16 cellular contexts compared by ENCODE assay signal in genomic region chr18:68083131-68083530, GRCh38.
DNase-seq lines count a peak whose midpoint lies in the region; ATAC-seq and TF ChIP-seq lines count a peak whose summit lies in the region.
"Had no signal": no experiment of that assay in that cellular context is flagged by ENCODE, and none has a peak within 500 bp of the region (broad histone marks: within the 10 kb centered on the region; RNA-seq: fewer than 3 reads in every experiment).

No MANE protein-coding gene starts in this region.

- no peaks in the 10 kb centered on the region for H3F3A ChIP-seq in PC-3 (ENCODE audit: low read length, unreplicated experiment)

- no peak overlapping the region for H3K4me3 ChIP-seq in breast epithelium
- H3K4me3 ChIP-seq in PC-3 (ENCODE audit: low read length): no peak overlapping the region

- DNase-seq in MCF 10A (ENCODE audit: unreplicated experiment) (peak; percentile 1), breast epithelium (ENCODE audit: low spot score in 2 of 2) (no peak), brain pericyte (ENCODE audit: low read depth, low spot score) (peak; percentile 78), iris pigment epithelial cell (ENCODE audit: low read depth) (peak; percentile 85), PC-3 (no peak), NCI-H1105 (lab: John Stamatoyannopoulos, UW) (no peak), substantia nigra (lab: John Stamatoyannopoulos, UW) (no peak)
- no peak for DNase-seq in activated CD8-positive, alpha-beta memory T cell treated with anti-CD3 and anti-CD28 coated beads, Interleukin-2, amount 10 ng/mL, durations not matched to agents 7 days and 5 days
- DNase-seq: 8988T; activated CD8-positive, alpha-beta memory T cell treated with anti-CD3 and anti-CD28 coated beads for 24 hours; activated effector memory CD4-positive, alpha-beta T cell treated with Interleukin-2 at 50 U/mL for 16 hours; Calu3; NCI-H2029 treated with DMSO at 0.1 percent for 48 hours; nephron progenitor cell; stimulated activated naive CD8-positive, alpha-beta T cell treated with anti-CD3 and anti-CD28 coated beads, Interleukin-15, Interleukin-2, amounts not matched to agents 100 U/mL and 50 U/mL, for 24 hours had no signal

- H4K20me1 ChIP-seq in PC-3 (ENCODE audit: low read length): no peaks in the 10 kb centered on the region

- TF ChIP-seq CTCF in MCF 10A (IDR thresholded peaks at IDR 0.05; ENCODE audit: unreplicated experiment): no peak
- no peak for TF ChIP-seq CTCF in breast epithelium (IDR thresholded peaks at IDR 0.05)
- TF ChIP-seq CTCF in PC-3 (conservative IDR thresholded peaks at IDR 0.05; ENCODE audit: low read depth, low read length): no peak

- no peaks in the 10 kb centered on the region for H3K36me3 Mint-ChIP-seq in MCF 10A (ENCODE audit: insufficient read depth, unreplicated experiment)
- no peaks in the 10 kb centered on the region for H3K36me3 Mint-ChIP-seq in activated CD8-positive, alpha-beta memory T cell treated with anti-CD3 and anti-CD28 coated beads, Interleukin-2, amount 10 ng/mL, durations not matched to agents 7 days and 5 days

- H3K4me1 ChIP-seq in breast epithelium (no peaks in the 10 kb centered on the region), PC-3 (ENCODE audit: insufficient read depth, low read length) (no peaks in the 10 kb centered on the region)

- no peaks in the 10 kb centered on the region for H3K9me2 ChIP-seq in PC-3 (replicated peaks; ENCODE audit: low read length)

- no peak overlapping the region for H2AFZ ChIP-seq in PC-3 (ENCODE audit: low read length)

- no peak for TF ChIP-seq POLR2A in breast epithelium (IDR thresholded peaks at IDR 0.05)

- intact Hi-C loops in MCF 10A (cut with micrococcal nuclease) (no loop called here), breast epithelium (cut with DNase I; ENCODE audit: low total_unique reads) (no loop called here), PC-3 (cut with micrococcal nuclease) (no loop called here)

- no peaks in the 10 kb centered on the region for H3K9me3 Mint-ChIP-seq in MCF 10A (ENCODE audit: unreplicated experiment)
- H3K9me3 Mint-ChIP-seq in activated CD8-positive, alpha-beta memory T cell treated with anti-CD3 and anti-CD28 coated beads, Interleukin-2, amount 10 ng/mL, durations not matched to agents 7 days and 5 days (ENCODE audit: low read depth): no peaks in the 10 kb centered on the region
- H3K9me3 Mint-ChIP-seq: nephron progenitor cell had no signal

- CTCF ChIA-PET in MCF 10A (lab: Yijun Ruan, JAX): no interaction called here
- CTCF ChIA-PET in PC-3 (lab: Charles Lee): no interaction called here
- CTCF ChIA-PET in activated CD8-positive, alpha-beta memory T cell treated with anti-CD3 and anti-CD28 coated beads, Interleukin-2, amount 10 ng/mL, durations not matched to agents 7 days and 5 days (lab: Charles Lee): no interaction called here

- H3K27me3 ChIP-seq in breast epithelium (no peaks in the 10 kb centered on the region), PC-3 (ENCODE audit: low read length) (no peaks in the 10 kb centered on the region)

- no peak overlapping the region for H3K27ac Mint-ChIP-seq in MCF 10A (ENCODE audit: low read depth, unreplicated experiment)
- no peak overlapping the region for H3K27ac Mint-ChIP-seq in activated CD8-positive, alpha-beta memory T cell treated with anti-CD3 and anti-CD28 coated beads, Interleukin-2, amount 10 ng/mL, durations not matched to agents 7 days and 5 days
- H3K27ac Mint-ChIP-seq: nephron progenitor cell had no signal

- H3K79me2 ChIP-seq in PC-3 (ENCODE audit: low read length): no peaks in the 10 kb centered on the region

- H3K4me3 Mint-ChIP-seq in MCF 10A (ENCODE audit: unreplicated experiment): no peak overlapping the region
- H3K4me3 Mint-ChIP-seq in activated CD8-positive, alpha-beta memory T cell treated with anti-CD3 and anti-CD28 coated beads, Interleukin-2, amount 10 ng/mL, durations not matched to agents 7 days and 5 days: no peak overlapping the region
- H3K4me3 Mint-ChIP-seq: nephron progenitor cell had no signal

- no peak overlapping the region for H3K4me2 ChIP-seq in PC-3 (ENCODE audit: low read length)

- H3K9ac ChIP-seq in PC-3 (ENCODE audit: low read length): no peak overlapping the region

- H3K36me3 ChIP-seq in breast epithelium (no peaks in the 10 kb centered on the region), PC-3 (ENCODE audit: low read depth, low read length) (no peaks in the 10 kb centered on the region)

- POLR2A ChIA-PET in MCF 10A (lab: Yijun Ruan, JAX) (no interaction called here), PC-3 (lab: Charles Lee; ENCODE audit: unreplicated experiment) (no interaction called here)

- no peaks in the 10 kb centered on the region for H3K9me3 ChIP-seq in breast epithelium
- H3K9me3 ChIP-seq in PC-3 (ENCODE audit: low read length): no peaks in the 10 kb centered on the region

- no peaks in the 10 kb centered on the region for H3K4me1 Mint-ChIP-seq in MCF 10A (ENCODE audit: insufficient read depth, unreplicated experiment)
- no peaks in the 10 kb centered on the region for H3K4me1 Mint-ChIP-seq in activated CD8-positive, alpha-beta memory T cell treated with anti-CD3 and anti-CD28 coated beads, Interleukin-2, amount 10 ng/mL, durations not matched to agents 7 days and 5 days
- H3K4me1 Mint-ChIP-seq: nephron progenitor cell had no signal

- no peak overlapping the region for H3K27ac ChIP-seq in breast epithelium
- no peak overlapping the region for H3K27ac ChIP-seq in PC-3 (ENCODE audit: low read length)
- H3K27ac ChIP-seq in substantia nigra (ENCODE audit: low read depth, low read length, poor library complexity, severe bottlenecking): no peak overlapping the region

- H3K27me3 Mint-ChIP-seq in MCF 10A (ENCODE audit: insufficient read depth, unreplicated experiment): no peaks in the 10 kb centered on the region
- H3K27me3 Mint-ChIP-seq in activated CD8-positive, alpha-beta memory T cell treated with anti-CD3 and anti-CD28 coated beads, Interleukin-2, amount 10 ng/mL, durations not matched to agents 7 days and 5 days: no peaks in the 10 kb centered on the region

- BruUV-seq in MCF 10A (replicated peaks; lab: Mats Ljungman, UMichigan) (no TSS peak), PC-3 (replicated peaks; lab: Mats Ljungman, UMichigan) (no TSS peak)

- no peak for ATAC-seq in PC-3
- no peak for ATAC-seq in activated CD8-positive, alpha-beta memory T cell treated with anti-CD3 and anti-CD28 coated beads, Interleukin-2, amount 10 ng/mL, durations not matched to agents 7 days and 5 days
- ATAC-seq: HCT116; stimulated activated naive CD8-positive, alpha-beta T cell treated with anti-CD3 and anti-CD28 coated beads, Interleukin-15, Interleukin-2, amounts not matched to agents 100 U/mL and 50 U/mL, for 24 hours had no signal

Comparison
In these comparisons a context has a peak if more than half of its experiments do, and no peak if none do; other contexts are left out.
1. DNase-seq: peak in MCF 10A (single experiment), brain pericyte (single experiment) and iris pigment epithelial cell (single experiment); none in breast epithelium (0 of 2), PC-3 (single experiment), NCI-H1105 (single experiment), substantia nigra (0 of 49) and activated CD8-positive, alpha-beta memory T cell treated with anti-CD3 and anti-CD28 coated beads, Interleukin-2, amount 10 ng/mL, durations not matched to agents 7 days and 5 days (single experiment).